8 cellular contexts compared by ENCODE assay signal in the genomic region with DNA sequence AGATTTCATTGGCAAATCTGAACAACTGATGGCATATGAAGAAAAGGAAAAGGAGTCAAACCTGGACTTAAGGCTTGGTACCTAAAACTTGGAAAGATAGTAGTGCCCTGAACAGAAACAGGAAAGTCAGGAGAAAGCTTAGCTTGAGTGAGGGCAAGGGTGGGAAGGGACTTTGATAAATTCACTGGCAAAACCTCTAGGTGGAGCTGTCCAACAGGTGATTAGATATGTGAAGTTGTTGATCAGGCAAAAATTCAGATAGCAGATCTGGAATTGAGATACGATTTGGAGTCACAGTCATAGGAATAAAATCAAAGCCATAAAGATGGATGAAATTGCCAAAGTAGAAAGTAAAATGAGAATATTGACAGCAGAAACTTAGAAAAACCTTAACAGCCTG. TPM values are rescaled to one million over a fixed set of nuclear protein-coding genes. Genes with fewer than 3 reads are reported as not detected.
A peak's percentile ranks its signal among the peaks of the same experiment; 100 is the strongest.
DNase-seq lines count a peak whose midpoint lies in the region; ATAC-seq, FAIRE-seq and TF ChIP-seq lines count a peak whose summit lies in the region.

No MANE protein-coding gene starts in this region.

- no peaks in the 10 kb centered on the region for H4K20me1 ChIP-seq in HepG2 (ENCODE audit: insufficient read depth, low read length)

- no peaks in the 10 kb centered on the region for H3K9me3 ChIP-seq in CD8-positive, alpha-beta T cell (ENCODE audit: low read length)
- H3K9me3 ChIP-seq in Peyer's patch: no peaks in the 10 kb centered on the region
- no peaks in the 10 kb centered on the region for H3K9me3 ChIP-seq in HepG2 (ENCODE audit: low read length)

- H3K27ac Mint-ChIP-seq in CD8-positive, alpha-beta T cell: no peak overlapping the region

- H3K36me3 ChIP-seq in CD8-positive, alpha-beta T cell (ENCODE audit: insufficient read depth, low read length): no peaks in the 10 kb centered on the region
- H3K36me3 ChIP-seq in Peyer's patch: no peaks in the 10 kb centered on the region
- H3K36me3 ChIP-seq in HepG2 (replicated peaks in 1 of 2; ENCODE audit: control insufficient read depth in 1 of 2, insufficient read depth in 2 of 2, low read length in 2 of 2): no peaks in the 10 kb centered on the region

- TF ChIP-seq CTCF in CD8-positive, alpha-beta T cell (IDR thresholded peaks at IDR 0.05): peak; percentile 86
- TF ChIP-seq CTCF in GM12875 (IDR thresholded peaks at IDR 0.05; ENCODE audit: borderline replicate concordance, insufficient read depth, low read depth, low read length) (peak; percentile 50), Peyer's patch (IDR thresholded peaks at IDR 0.05) (peak; percentile 60 to 93 (median 88)), HepG2 (CRISPR knock-in tag; IDR thresholded peaks at IDR 0.05) (peak; percentile 80)

- peaks cover 4% of the 10 kb centered on the region for H3K27me3 Mint-ChIP-seq in CD8-positive, alpha-beta T cell (ENCODE audit: low read depth)

- H3K4me1 ChIP-seq in CD8-positive, alpha-beta T cell (ENCODE audit: insufficient read depth, low read length): no peaks in the 10 kb centered on the region
- no peaks in the 10 kb centered on the region for H3K4me1 ChIP-seq in Peyer's patch
- H3K4me1 ChIP-seq in HepG2 (ENCODE audit: insufficient read depth, low read length): peaks cover 10% of the 10 kb centered on the region; the same call in 1 of the 2 replicates

- H3K4me3 Mint-ChIP-seq in CD8-positive, alpha-beta T cell: no peak overlapping the region

- peak in 4 of 7 experiments; percentile 30 to 56 (median 40) for DNase-seq in CD8-positive, alpha-beta T cell
- DNase-seq in HPDE6-E6E7 (ENCODE audit: extremely low spot score) (peak; percentile 38), Peyer's patch (peak in 1 of 3 donors; percentile 64), HepG2 (ENCODE audit: low spot score) (peak; percentile 48), UCSD-AML1 (lab: John Stamatoyannopoulos, UW; ENCODE audit: unreplicated experiment) (no peak)
- peak; percentile 60 for DNase-seq in central memory CD4-positive, alpha-beta T cell

- CTCF ChIA-PET in CD8-positive, alpha-beta T cell (lab: Charles Lee): interaction anchor here (0.8 to 3.6 kb wide), 25 partner anchors 10 to 1732 kb away, joined by 3 to 20 read pairs (median 4); a partner anchor contains a TSS
- CTCF ChIA-PET in HepG2 (lab: Yijun Ruan, JAX; ENCODE audit: low intra/inter-chr PET ratio, low total read pairs): interaction anchor here (1.7 to 1.9 kb wide), 2 partner anchors 99 to 252 kb away, joined by 5 to 15 read pairs; no protein-coding TSS in a partner anchor

- intact Hi-C loops in CD8-positive, alpha-beta T cell (cut with DNase I, micrococcal nuclease): loop anchor here (1.0 to 10.0 kb wide), 8 partner anchors 14 to 1736 kb away; a partner anchor contains a TSS
- intact Hi-C loops in HepG2 (cut with micrococcal nuclease; ENCODE audit: unreplicated experiment): loop anchor here (1.0 kb wide), 2 partner anchors 99 to 252 kb away; no protein-coding TSS in a partner anchor

- H3K4me3 ChIP-seq in CD8-positive, alpha-beta T cell (ENCODE audit: low read depth, low read length): no peak overlapping the region
- H3K4me3 ChIP-seq in GM12875 (ENCODE audit: low read depth, low read length): no peak overlapping the region
- H3K4me3 ChIP-seq in Peyer's patch: no peak overlapping the region
- H3K4me3 ChIP-seq in HepG2 (replicated peaks in 1 of 3; ENCODE audit: insufficient read depth in 1 of 3, low read depth in 2 of 3, low read length in 3 of 3): no peak overlapping the region

- no peak overlapping the region for H2AFZ ChIP-seq in HepG2 (ENCODE audit: low read length)

- ATAC-seq in CD8-positive, alpha-beta T cell: peak; percentile 86
- ATAC-seq in HepG2: peak; percentile 86
- no peak for ATAC-seq in GM21360 (IDR thresholded peaks at IDR 0.05; ENCODE audit: unreplicated experiment)

- no peaks in the 10 kb centered on the region for H3K79me2 ChIP-seq in HepG2 (ENCODE audit: insufficient read depth, low read length)

- peak; percentile 58; the same call in 1 of the 2 replicates for TF ChIP-seq RAD21 in HepG2 (CRISPR knock-in tag; IDR thresholded peaks at IDR 0.05)

- TF ChIP-seq POLR2A in Peyer's patch (IDR thresholded peaks at IDR 0.05) (no peak), HepG2 (IDR thresholded peaks at IDR 0.05; ENCODE audit: insufficient read depth in 1 of 2, low read depth in 2 of 2, low read length in 2 of 2) (no peak)

- H3K27ac ChIP-seq in CD8-positive, alpha-beta T cell (ENCODE audit: low read depth, low read length): no peak overlapping the region
- H3K27ac ChIP-seq in Peyer's patch: no peak overlapping the region
- H3K27ac ChIP-seq in HepG2 (ENCODE audit: extremely low read length, insufficient read depth, low read length): no peak overlapping the region

- in situ Hi-C loops in HepG2 (cut with HindIII; ENCODE audit: extremely low pct_ligation_motif_present, low pct_unique_long_range_greater_than_20kb): loop anchor here (5.0 kb wide), 1 partner anchor 98 kb away; no protein-coding TSS in a partner anchor

- peak; percentile 26 for FAIRE-seq in HepG2 (lab: Jason Lieb, UNC)

- no TSS peak for BruUV-seq in HepG2 (replicated peaks; lab: Mats Ljungman, UMichigan)

- 0% methylated on average over 1 of the region's 1 CpG for WGBS in HepG2 (ENCODE audit: low lambda C conversion rate)

- peaks cover 2% of the 10 kb centered on the region for H3K4me1 Mint-ChIP-seq in CD8-positive, alpha-beta T cell (ENCODE audit: low read depth)

- POLR2A ChIA-PET in CD8-positive, alpha-beta T cell (lab: Charles Lee): interaction anchor here (1.2 kb wide), 1 partner anchor 18 kb away, joined by 4 read pairs; no protein-coding TSS in a partner anchor
- POLR2A ChIA-PET in HepG2 (lab: Yijun Ruan, JAX): interaction anchor here (1.2 kb wide), 1 partner anchor 16 kb away, joined by 3 read pairs; a partner anchor contains a TSS

- no peaks in the 10 kb centered on the region for H3K9me3 Mint-ChIP-seq in CD8-positive, alpha-beta T cell

- H3K4me2 ChIP-seq in HepG2 (ENCODE audit: low read depth, low read length): peak overlapping the region; percentile 45; the same call in 1 of the 2 replicates

- no peak overlapping the region for H3K9ac ChIP-seq in HepG2 (ENCODE audit: insufficient read depth, low read depth, low read length)

- H3K36me3 Mint-ChIP-seq in CD8-positive, alpha-beta T cell: no peaks in the 10 kb centered on the region

- H3K27me3 ChIP-seq in CD8-positive, alpha-beta T cell (ENCODE audit: insufficient read depth, low read length): no peaks in the 10 kb centered on the region
- H3K27me3 ChIP-seq in Peyer's patch (no peaks in the 10 kb centered on the region), HepG2 (ENCODE audit: control insufficient read depth in 1 of 2, insufficient read depth in 2 of 2, low read length in 2 of 2) (no peaks in the 10 kb centered on the region)

- TF ChIP-seq EP300 in HepG2 (IDR thresholded peaks at IDR 0.05; ENCODE audit: low read depth in 2 of 2, low read length in 2 of 2) (no peak), HepG2 (CRISPR knock-in tag; IDR thresholded peaks at IDR 0.05; ENCODE audit: borderline replicate concordance) (no peak)

RNA-seq across cellular contexts. Expression of a gene that starts 16.1 kb away (rescaled TPM):
- total RNA-seq in CD8-positive, alpha-beta T cell: 10 to 100 TPM; 82.6 to 87.6 TPM
- total RNA-seq in Peyer's patch: 10 to 100 TPM; 62.5 to 74.7 (median 69.3) TPM
- total RNA-seq in HepG2 (2016; rRNA removed; fragmentation: Illumina TruSeq; extraction: Trizol): 12.8 and 15.4 TPM in 2 replicates
- 70.6 and 73.9 TPM in 2 replicates for total RNA-seq in HepG2 (2016; cell fraction: cytosol; rRNA removed; fragmentation: Illumina TruSeq; extraction: Trizol; ENCODE audit: low read depth)
- total RNA-seq in HepG2 (2016; cell fraction: insoluble cytoplasmic fraction; rRNA removed; fragmentation: Illumina TruSeq; extraction: Trizol): 12.7 and 13.8 TPM in 2 replicates
- 15.6 and 16.5 TPM in 2 replicates for total RNA-seq in HepG2 (2016; cell fraction: membrane; rRNA removed; fragmentation: Illumina TruSeq; extraction: Trizol)
- total RNA-seq in HepG2 (2016; cell fraction: nucleus; rRNA removed; fragmentation: Illumina TruSeq; extraction: Trizol): 38.9 and 39.3 TPM in 2 replicates
- polyA plus RNA-seq in HepG2 (2011; rRNA removed): 5.6 and 9.9 TPM in 2 replicates
- 1.6 and 2.3 TPM in 2 replicates for polyA plus RNA-seq in HepG2 (2011; cell fraction: cytosol; rRNA removed)
- 14.5 and 16.5 TPM in 2 replicates for polyA plus RNA-seq in HepG2 (2011; cell fraction: nucleus; rRNA removed)
- 8.2 and 8.5 TPM in 2 replicates for polyA plus RNA-seq in HepG2 (2012)
- polyA plus RNA-seq in HepG2 (2016; cell fraction: cytosol; fragmentation: Illumina TruSeq; extraction: Trizol; ENCODE audit: low read depth): 0.14 and 0.21 TPM in 2 replicates
- 4.9 and 5.6 TPM in 2 replicates for polyA plus RNA-seq in HepG2 (2016; cell fraction: insoluble cytoplasmic fraction; fragmentation: Illumina TruSeq; extraction: Trizol; ENCODE audit: low read depth)
- polyA plus RNA-seq in HepG2 (2016; cell fraction: membrane; fragmentation: Illumina TruSeq; extraction: Trizol; ENCODE audit: low read depth): 0.45 and 0.56 TPM in 2 replicates
- polyA plus RNA-seq in HepG2 (2016; cell fraction: nucleus; fragmentation: Illumina TruSeq; extraction: Trizol; ENCODE audit: insufficient read depth, low read depth): 19.9 and 22.9 TPM in 2 replicates
- 15.3 and 25.7 TPM in 2 replicates for polyA minus RNA-seq in HepG2 (2011; rRNA and poly(A)+ RNA removed; ENCODE audit: low replicate concordance)
- polyA minus RNA-seq in HepG2 (2011; cell fraction: cytosol; rRNA and poly(A)+ RNA removed): 14.0 and 14.8 TPM in 2 replicates
- 192 and 247 TPM in 2 replicates for polyA minus RNA-seq in HepG2 (2011; cell fraction: nucleus; rRNA and poly(A)+ RNA removed)

RNA-seq across cellular contexts. Expression of a gene that starts 44.3 kb away (rescaled TPM):
- not detected for total RNA-seq in CD8-positive, alpha-beta T cell
- total RNA-seq in Peyer's patch (not detected), HepG2 (2016; rRNA removed; fragmentation: Illumina TruSeq; extraction: Trizol) (not detected in 2 replicates)
- total RNA-seq in HepG2 (2016; cell fraction: cytosol; rRNA removed; fragmentation: Illumina TruSeq; extraction: Trizol; ENCODE audit: low read depth): not detected in 2 replicates
- total RNA-seq in HepG2 (2016; cell fraction: insoluble cytoplasmic fraction; rRNA removed; fragmentation: Illumina TruSeq; extraction: Trizol): not detected in 2 replicates
- total RNA-seq in HepG2 (2016; cell fraction: membrane; rRNA removed; fragmentation: Illumina TruSeq; extraction: Trizol): not detected in 2 replicates
- not detected in 2 replicates for total RNA-seq in HepG2 (2016; cell fraction: nucleus; rRNA removed; fragmentation: Illumina TruSeq; extraction: Trizol)
- 0.09 TPM in 1 of 2 replicates, not detected in the other for polyA plus RNA-seq in HepG2 (2011; rRNA removed)
- polyA plus RNA-seq in HepG2 (2011; cell fraction: cytosol; rRNA removed): 0.09 and 0.15 TPM in 2 replicates
- not detected in 2 replicates for polyA plus RNA-seq in HepG2 (2011; cell fraction: nucleus; rRNA removed)
- polyA plus RNA-seq in HepG2 (2012): not detected in 2 replicates
- polyA plus RNA-seq in HepG2 (2016; cell fraction: cytosol; fragmentation: Illumina TruSeq; extraction: Trizol; ENCODE audit: low read depth): not detected in 2 replicates
- not detected in 2 replicates for polyA plus RNA-seq in HepG2 (2016; cell fraction: insoluble cytoplasmic fraction; fragmentation: Illumina TruSeq; extraction: Trizol; ENCODE audit: low read depth)
- not detected in 2 replicates for polyA plus RNA-seq in HepG2 (2016; cell fraction: membrane; fragmentation: Illumina TruSeq; extraction: Trizol; ENCODE audit: low read depth)
- not detected in 2 replicates for polyA plus RNA-seq in HepG2 (2016; cell fraction: nucleus; fragmentation: Illumina TruSeq; extraction: Trizol; ENCODE audit: insufficient read depth, low read depth)
- 121 TPM in 1 of 2 replicates, not detected in the other for polyA minus RNA-seq in HepG2 (2011; rRNA and poly(A)+ RNA removed; ENCODE audit: low replicate concordance)
- polyA minus RNA-seq in HepG2 (2011; cell fraction: cytosol; rRNA and poly(A)+ RNA removed): 6.1 and 9.6 TPM in 2 replicates
- 1.7 and 5.0 TPM in 2 replicates for polyA minus RNA-seq in HepG2 (2011; cell fraction: nucleus; rRNA and poly(A)+ RNA removed)
